Comparison of ENCODE assay signal across 25 cellular contexts in the genomic region with DNA sequence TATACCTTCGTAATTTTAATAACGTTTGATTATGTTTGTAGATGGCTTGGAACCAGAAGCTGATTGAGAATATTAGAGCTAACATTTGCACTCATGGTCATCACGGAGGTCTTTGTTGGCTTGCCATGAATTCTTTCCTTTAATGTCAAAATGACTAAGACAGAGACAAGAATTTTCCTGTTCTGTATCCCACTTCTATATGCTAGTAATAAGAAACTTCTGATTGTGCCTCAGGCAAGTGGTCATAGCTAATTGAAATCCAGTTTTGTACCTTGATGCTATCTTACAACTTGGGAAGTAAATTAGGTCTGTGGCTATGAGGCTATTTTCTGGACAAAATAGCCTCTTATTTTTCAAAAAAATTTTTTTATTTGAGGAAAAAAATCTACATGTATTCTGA.
"Had no signal": no experiment of that assay in that cellular context is flagged by ENCODE, and none has a peak within 500 bp of the region (broad histone marks: within the 10 kb centered on the region; RNA-seq: fewer than 3 reads in every experiment).

No MANE protein-coding gene starts in this region.

- H3K36me3 ChIP-seq: neutrophil, pancreas, prostate gland, right lobe of liver, sigmoid colon, thoracic aorta, thyroid gland, tibial nerve, upper lobe of left lung, vagina had no signal

- H3K27me3 ChIP-seq: neutrophil, pancreas, right lobe of liver, sigmoid colon, stomach, thyroid gland, tibial nerve, upper lobe of left lung, vagina had no signal

- H3K4me3 Mint-ChIP-seq: natural killer cell treated with Interleukin-12 subunit alpha and Interleukin-12 subunit beta and Interleukin-15 and Interleukin-18, amount 100 ng/mL, for 72 hours; nephron progenitor cell; neural crest cell; stimulated activated effector memory CD8-positive, alpha-beta T cell treated with anti-CD3 and anti-CD28 coated beads, Interleukin-12 subunit alpha, Interleukin-12 subunit beta, amount 100 ng/mL, for 72 hours; stimulated activated naive B cell treated with anti-CD40 and anti-IgM and Interleukin-4, amounts not matched to agents 10 μg/mL and 1 μg/mL and 100 μg/mL, for 72 hours; stimulated activated naive CD8-positive, alpha-beta T cell treated with anti-CD3 and anti-CD28 coated beads, Interleukin-15, Interleukin-2, amounts not matched to agents 100 ng/mL and 50 ng/mL, for 24 hours had no signal

- H3K27ac Mint-ChIP-seq: natural killer cell treated with Interleukin-12 subunit alpha and Interleukin-12 subunit beta and Interleukin-15 and Interleukin-18, amount 100 ng/mL, for 72 hours; nephron progenitor cell; stimulated activated effector memory CD8-positive, alpha-beta T cell treated with anti-CD3 and anti-CD28 coated beads, Interleukin-12 subunit alpha, Interleukin-12 subunit beta, amount 100 ng/mL, for 72 hours; stimulated activated naive B cell treated with anti-CD40 and anti-IgM and Interleukin-4, amounts not matched to agents 10 μg/mL and 1 μg/mL and 100 μg/mL, for 72 hours; stimulated activated naive CD8-positive, alpha-beta T cell treated with anti-CD3 and anti-CD28 coated beads, Interleukin-15, Interleukin-2, amounts not matched to agents 100 ng/mL and 50 ng/mL, for 24 hours had no signal

- H3K9me3 ChIP-seq: neutrophil, pancreas, prostate gland, right lobe of liver, sigmoid colon, stomach, thoracic aorta, thyroid gland, tibial nerve, vagina had no signal

- H3K4me1 Mint-ChIP-seq: nephron progenitor cell; neural crest cell; stimulated activated effector memory CD8-positive, alpha-beta T cell treated with anti-CD3 and anti-CD28 coated beads, Interleukin-12 subunit alpha, Interleukin-12 subunit beta, amount 100 ng/mL, for 72 hours; stimulated activated naive B cell treated with anti-CD40 and anti-IgM and Interleukin-4, amounts not matched to agents 10 μg/mL and 1 μg/mL and 100 μg/mL, for 72 hours had no signal

- H3K4me3 ChIP-seq: pancreas, prostate gland, right lobe of liver, sigmoid colon, stomach, thoracic aorta, thyroid gland, tibial nerve, upper lobe of left lung, vagina had no signal

- ATAC-seq: natural killer cell treated with Interleukin-12 subunit alpha and Interleukin-12 subunit beta and Interleukin-15 and Interleukin-18, amount 100 ng/mL, for 72 hours; pancreas; right cardiac atrium; right lobe of liver; stimulated activated effector memory CD8-positive, alpha-beta T cell treated with anti-CD3 and anti-CD28 coated beads, Interleukin-12 subunit alpha, Interleukin-12 subunit beta, amount 100 ng/mL, for 72 hours; stimulated activated naive B cell treated with anti-CD40 and anti-IgM and Interleukin-4, amounts not matched to agents 10 μg/mL and 1 μg/mL and 100 μg/mL, for 72 hours had no signal

- H3K9me3 Mint-ChIP-seq: neural crest cell; stimulated activated effector memory CD8-positive, alpha-beta T cell treated with anti-CD3 and anti-CD28 coated beads, Interleukin-12 subunit alpha, Interleukin-12 subunit beta, amount 100 ng/mL, for 72 hours; stimulated activated naive CD8-positive, alpha-beta T cell treated with anti-CD3 and anti-CD28 coated beads, Interleukin-15, Interleukin-2, amounts not matched to agents 100 ng/mL and 50 ng/mL, for 24 hours had no signal

- H3K27ac ChIP-seq: neutrophil, pancreas, prostate gland, right lobe of liver, sigmoid colon, stomach, thoracic aorta, thyroid gland, tibial nerve, upper lobe of left lung, vagina had no signal

- H3K36me3 Mint-ChIP-seq: stimulated activated effector memory CD8-positive, alpha-beta T cell treated with anti-CD3 and anti-CD28 coated beads, Interleukin-12 subunit alpha, Interleukin-12 subunit beta, amount 100 ng/mL, for 72 hours; stimulated activated naive B cell treated with anti-CD40 and anti-IgM and Interleukin-4, amounts not matched to agents 10 μg/mL and 1 μg/mL and 100 μg/mL, for 72 hours had no signal

- H3K4me1 ChIP-seq: pancreas, prostate gland, right lobe of liver, sigmoid colon, stomach, thyroid gland, tibial nerve, upper lobe of left lung, vagina had no signal

- DNase-seq: nephron progenitor cell; nucleus accumbens; pancreas; right cardiac atrium; right lobe of liver; sigmoid colon; stimulated activated CD4-positive, alpha-beta T cell treated with anti-CD3 and anti-CD28 coated beads, Interleukin-15, amount 100 ng/mL, for 24 hours; stimulated activated CD4-positive, alpha-beta T cell treated with anti-CD3 and anti-CD28 coated beads, Interleukin-2, amount 100 ng/mL, for 24 hours; stimulated activated CD4-positive, alpha-beta T cell treated with anti-CD3 and anti-CD28 coated beads, Interleukin-2, amount 100 ng/mL, for 48 hours; stimulated activated CD4-positive, alpha-beta T cell treated with anti-CD3 and anti-CD28 coated beads, Interleukin-4, amount 100 ng/mL, for 24 hours; stimulated activated naive B cell treated with anti-CD40 and anti-IgM and Interleukin-4, amounts not matched to agents 10 μg/mL and 1 μg/mL and 100 μg/mL, for 72 hours; stimulated activated naive CD4-positive, alpha-beta T cell treated with Interleukin-2 at 50 U/mL for 16 hours; stomach; thyroid gland; trophoblast cell; upper lobe of left lung had no signal

- H3K27me3 Mint-ChIP-seq: natural killer cell treated with Interleukin-12 subunit alpha and Interleukin-12 subunit beta and Interleukin-15 and Interleukin-18, amount 100 ng/mL, for 72 hours; stimulated activated naive B cell treated with anti-CD40 and anti-IgM and Interleukin-4, amounts not matched to agents 10 μg/mL and 1 μg/mL and 100 μg/mL, for 72 hours; stimulated activated naive CD8-positive, alpha-beta T cell treated with anti-CD3 and anti-CD28 coated beads, Interleukin-15, Interleukin-2, amounts not matched to agents 100 ng/mL and 50 ng/mL, for 24 hours had no signal
